Comparison of ENCODE assay signal across 26 cellular contexts in the genomic region with DNA sequence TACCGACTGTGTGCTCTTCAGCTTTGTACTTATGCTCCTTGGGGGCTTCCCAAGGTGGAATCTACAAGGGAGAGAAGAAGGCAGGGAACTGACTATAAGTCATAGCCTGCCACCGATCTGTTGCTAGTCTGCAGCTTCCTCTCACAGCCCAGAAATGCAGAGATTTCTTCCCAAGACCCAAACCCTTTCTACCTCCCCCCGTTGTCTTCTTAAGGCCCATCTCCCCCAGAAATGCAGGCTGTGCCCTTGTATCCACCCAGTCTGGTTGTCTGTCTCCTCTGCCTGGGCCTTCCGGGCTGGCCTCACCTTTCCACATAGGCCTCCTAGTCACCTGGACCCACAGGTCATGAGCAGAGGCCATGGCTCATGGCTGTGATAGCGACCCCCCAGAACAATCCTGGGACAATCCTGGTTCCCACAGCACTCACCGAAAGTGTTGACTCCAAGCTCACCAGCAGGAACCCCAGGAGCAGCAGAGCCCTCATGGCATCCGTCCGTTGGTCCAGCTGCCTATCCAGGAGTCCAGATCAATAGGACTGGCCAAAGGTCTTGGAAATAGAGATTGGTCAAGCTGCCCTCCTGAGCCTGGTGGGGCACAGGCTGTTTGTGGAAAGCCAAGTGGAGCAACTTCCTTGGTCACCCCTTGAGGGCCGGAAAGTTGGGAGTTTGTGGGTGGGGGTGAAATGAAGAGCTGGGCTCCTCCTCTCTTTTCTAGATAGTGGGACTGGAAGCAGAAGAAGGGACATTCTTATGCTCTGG. TPM values are rescaled to one million over a fixed set of nuclear protein-coding genes. Genes with fewer than 3 reads are reported as not detected.
DNase-seq lines count a peak whose midpoint lies in the region; ATAC-seq and TF ChIP-seq lines count a peak whose summit lies in the region.
"Had no signal": no experiment of that assay in that cellular context is flagged by ENCODE, and none has a peak within 500 bp of the region (broad histone marks: within the 10 kb centered on the region; RNA-seq: fewer than 3 reads in every experiment).

TSS of gene F12 (minus strand) at position 522 of the 759 bp plus-strand sequence. CDS start at position 485, 37 bp downstream.

- H3K4me1 Mint-ChIP-seq in activated naive CD8-positive, alpha-beta T cell treated with anti-CD3 and anti-CD28 coated beads, Interleukin-2, amount 10 ng/mL, durations not matched to agents 7 days and 5 days = peaks cover 40% of the 10 kb centered on the region
- peaks cover 40% of the 10 kb centered on the region for H3K4me1 Mint-ChIP-seq in activated naive CD8-positive, alpha-beta T cell treated with anti-CD3 and anti-CD28 coated beads, Interleukin-2, amount 50 U/mL, for 24 hours
- H3K4me1 Mint-ChIP-seq in stimulated activated effector memory CD8-positive, alpha-beta T cell treated with anti-CD3 and anti-CD28 coated beads, Interleukin-12 subunit alpha, Interleukin-12 subunit beta, amount 100 ng/mL, for 72 hours = peaks cover 63% of the 10 kb centered on the region

- WGBS in hepatocyte (ENCODE audit: low lambda C conversion rate, missing lambda C conversion rate) = 87% methylated on average over 9 of the region's 9 CpGs

- H3K36me3 ChIP-seq in hepatocyte (replicated peaks; ENCODE audit: insufficient read depth, low read depth) = no peaks in the 10 kb centered on the region
- H3K36me3 ChIP-seq: BLaER1, lower lobe of right lung, pancreas, SJCRH30 had no signal

- POLR2A ChIA-PET in activated naive CD8-positive, alpha-beta T cell treated with anti-CD3 and anti-CD28 coated beads, Interleukin-2, amount 10 ng/mL, durations not matched to agents 7 days and 5 days (lab: Charles Lee) = interaction anchor here (0.6 to 4.6 kb wide), 5 partner anchors 18 to 270 kb away, joined by 3 to 30 read pairs (median 3); partner anchors contain the start of genes GRK6 and PRR7

- H3K9me3 ChIP-seq in hepatocyte (ENCODE audit: low read depth) = no peaks in the 10 kb centered on the region
- H3K9me3 ChIP-seq: BLaER1, lower lobe of right lung, pancreas, SJCRH30 had no signal

- TF ChIP-seq CTCF in hepatocyte (IDR thresholded peaks at IDR 0.05; ENCODE audit: poor library complexity) (no peak), GM10266 (IDR thresholded peaks at IDR 0.05; ENCODE audit: control insufficient read depth, insufficient read depth, low read depth, missing control alignments) (no peak)

- H3K27me3 Mint-ChIP-seq in activated naive CD8-positive, alpha-beta T cell treated with anti-CD3 and anti-CD28 coated beads, Interleukin-2, amount 10 ng/mL, durations not matched to agents 7 days and 5 days = peaks cover 1% of the 10 kb centered on the region
- H3K27me3 Mint-ChIP-seq in activated naive CD8-positive, alpha-beta T cell treated with anti-CD3 and anti-CD28 coated beads, Interleukin-2, amount 50 U/mL, for 24 hours = peaks cover 6% of the 10 kb centered on the region
- H3K27me3 Mint-ChIP-seq: activated naive CD8-positive, alpha-beta T cell treated with anti-CD3 and anti-CD28 coated beads for 36 hours had no signal

- H3K9me3 Mint-ChIP-seq in activated naive CD8-positive, alpha-beta T cell treated with anti-CD3 and anti-CD28 coated beads, Interleukin-2, amount 10 ng/mL, durations not matched to agents 7 days and 5 days = no peaks in the 10 kb centered on the region
- H3K9me3 Mint-ChIP-seq in activated naive CD8-positive, alpha-beta T cell treated with anti-CD3 and anti-CD28 coated beads, Interleukin-2, amount 50 U/mL, for 24 hours = no peaks in the 10 kb centered on the region
- no peaks in the 10 kb centered on the region for H3K9me3 Mint-ChIP-seq in stimulated activated effector memory CD8-positive, alpha-beta T cell treated with anti-CD3 and anti-CD28 coated beads, Interleukin-12 subunit alpha, Interleukin-12 subunit beta, amount 100 ng/mL, for 72 hours
- H3K9me3 Mint-ChIP-seq: activated naive CD8-positive, alpha-beta T cell treated with anti-CD3 and anti-CD28 coated beads for 36 hours; nephron had no signal

- peaks cover 3% of the 10 kb centered on the region for H3K36me3 Mint-ChIP-seq in activated naive CD8-positive, alpha-beta T cell treated with anti-CD3 and anti-CD28 coated beads, Interleukin-2, amount 10 ng/mL, durations not matched to agents 7 days and 5 days
- H3K36me3 Mint-ChIP-seq in activated naive CD8-positive, alpha-beta T cell treated with anti-CD3 and anti-CD28 coated beads, Interleukin-2, amount 50 U/mL, for 24 hours (ENCODE audit: low read depth) = no peaks in the 10 kb centered on the region
- no peaks in the 10 kb centered on the region for H3K36me3 Mint-ChIP-seq in stimulated activated effector memory CD8-positive, alpha-beta T cell treated with anti-CD3 and anti-CD28 coated beads, Interleukin-12 subunit alpha, Interleukin-12 subunit beta, amount 100 ng/mL, for 72 hours
- H3K36me3 Mint-ChIP-seq: activated naive CD8-positive, alpha-beta T cell treated with anti-CD3 and anti-CD28 coated beads for 36 hours had no signal

- H3K27ac Mint-ChIP-seq in activated naive CD8-positive, alpha-beta T cell treated with anti-CD3 and anti-CD28 coated beads, Interleukin-2, amount 10 ng/mL, durations not matched to agents 7 days and 5 days = peak within 1 kb of the TSS; percentile 65
- no peak within 1 kb of the TSS for H3K27ac Mint-ChIP-seq in activated naive CD8-positive, alpha-beta T cell treated with anti-CD3 and anti-CD28 coated beads, Interleukin-2, amount 50 U/mL, for 24 hours
- H3K27ac Mint-ChIP-seq in stimulated activated effector memory CD8-positive, alpha-beta T cell treated with anti-CD3 and anti-CD28 coated beads, Interleukin-12 subunit alpha, Interleukin-12 subunit beta, amount 100 ng/mL, for 72 hours = peak within 1 kb of the TSS; percentile 51
- H3K27ac Mint-ChIP-seq: nephron had no signal

- H2AFZ ChIP-seq in hepatocyte = no peak within 1 kb of the TSS
- H2AFZ ChIP-seq: GM23248 had no signal

- H3K9me2 ChIP-seq in hepatocyte (replicated peaks; ENCODE audit: insufficient read depth) = no peaks in the 10 kb centered on the region

- peaks cover 4% of the 10 kb centered on the region for H3K4me1 ChIP-seq in hepatocyte (ENCODE audit: insufficient read depth)

- no peaks in the 10 kb centered on the region for H3K27me3 ChIP-seq in hepatocyte
- H3K27me3 ChIP-seq: BLaER1, pancreas, SJCRH30 had no signal

- no peaks in the 10 kb centered on the region for H4K20me1 ChIP-seq in hepatocyte (ENCODE audit: insufficient read depth, poor library complexity, severe bottlenecking)
- H4K20me1 ChIP-seq: BLaER1 had no signal

- H3K79me2 ChIP-seq in hepatocyte = no peaks in the 10 kb centered on the region

- no peak for DNase-seq in activated naive CD8-positive, alpha-beta T cell treated with anti-CD3 and anti-CD28 coated beads, Interleukin-2, amount 10 ng/mL, durations not matched to agents 7 days and 5 days
- DNase-seq in activated naive CD8-positive, alpha-beta T cell treated with anti-CD3 and anti-CD28 coated beads, Interleukin-2, amount 50 U/mL, for 24 hours = no peak
- no peak for DNase-seq in NCI-H460 (ENCODE audit: extremely low read depth, low read depth)
- no peak for DNase-seq in hepatocyte (ENCODE audit: low spot score)
- no peak for DNase-seq in stimulated activated effector memory CD8-positive, alpha-beta T cell treated with anti-CD3 and anti-CD28 coated beads, Interleukin-12 subunit alpha, Interleukin-12 subunit beta, amount 100 ng/mL, for 72 hours (ENCODE audit: low spot score in 2 of 2)
- no peak for DNase-seq in GM10266 (ENCODE audit: extremely low spot score)
- DNase-seq in NCI-H1048 (lab: John Stamatoyannopoulos, UW) = no peak
- DNase-seq: ACHN; activated CD4-positive, CD25-positive, alpha-beta regulatory T cell; activated effector memory CD4-positive, alpha-beta T cell treated with anti-CD3 and anti-CD28 coated beads, Interleukin-2, amount 50 U/mL, for 16 hours; activated naive CD8-positive, alpha-beta T cell treated with anti-CD3 and anti-CD28 coated beads for 36 hours; central memory CD4-positive, alpha-beta T cell; GM23248; kidney; lower lobe of right lung; NCI-H1694; NCI-H2171 treated with DMSO at 0.1 percent for 48 hours; NCI-H526 treated with DMSO at 0.1 percent for 48 hours; pancreas; SJCRH30; stimulated activated CD4-positive, alpha-beta T cell treated with anti-CD3 and anti-CD28 coated beads, Interleukin-2, amount 100 ng/mL, for 48 hours; trophoblast cell had no signal

- ATAC-seq in activated naive CD8-positive, alpha-beta T cell treated with anti-CD3 and anti-CD28 coated beads, Interleukin-2, amount 10 ng/mL, durations not matched to agents 7 days and 5 days (ENCODE audit: low read depth) = no peak
- no peak for ATAC-seq in activated naive CD8-positive, alpha-beta T cell treated with anti-CD3 and anti-CD28 coated beads, Interleukin-2, amount 50 U/mL, for 24 hours
- ATAC-seq in stimulated activated effector memory CD8-positive, alpha-beta T cell treated with anti-CD3 and anti-CD28 coated beads, Interleukin-12 subunit alpha, Interleukin-12 subunit beta, amount 100 ng/mL, for 72 hours = no peak
- no peak for ATAC-seq in HG03108 (IDR thresholded peaks at IDR 0.05; ENCODE audit: unreplicated experiment)
- ATAC-seq: GM12878, lower lobe of right lung, pancreas had no signal

- no peak within 1 kb of the TSS for H3K27ac ChIP-seq in hepatocyte
- H3K27ac ChIP-seq: BLaER1, GM23248, lower lobe of right lung, pancreas, SJCRH30 had no signal

- no peak within 1 kb of the TSS for H3K4me3 ChIP-seq in hepatocyte
- H3K4me3 ChIP-seq: BLaER1, GM12878, GM23248, lower lobe of right lung, pancreas, SJCRH30 had no signal

- no peak within 1 kb of the TSS for H3K4me2 ChIP-seq in hepatocyte
- H3K4me2 ChIP-seq: BLaER1 had no signal

- H3K4me3 Mint-ChIP-seq in activated naive CD8-positive, alpha-beta T cell treated with anti-CD3 and anti-CD28 coated beads, Interleukin-2, amount 10 ng/mL, durations not matched to agents 7 days and 5 days = peak within 1 kb of the TSS; percentile 2
- H3K4me3 Mint-ChIP-seq in activated naive CD8-positive, alpha-beta T cell treated with anti-CD3 and anti-CD28 coated beads, Interleukin-2, amount 50 U/mL, for 24 hours = no peak within 1 kb of the TSS
- H3K4me3 Mint-ChIP-seq in stimulated activated effector memory CD8-positive, alpha-beta T cell treated with anti-CD3 and anti-CD28 coated beads, Interleukin-12 subunit alpha, Interleukin-12 subunit beta, amount 100 ng/mL, for 72 hours = no peak within 1 kb of the TSS
- H3K4me3 Mint-ChIP-seq: activated naive CD8-positive, alpha-beta T cell treated with anti-CD3 and anti-CD28 coated beads for 36 hours; nephron had no signal

RNA-seq across cellular contexts. Expression of gene F12, which starts in this region (rescaled TPM):
- 1 to 10 TPM; 2.2 to 2.8 TPM for total RNA-seq in activated naive CD8-positive, alpha-beta T cell treated with anti-CD3 and anti-CD28 coated beads, Interleukin-2, amount 10 ng/mL, durations not matched to agents 7 days and 5 days
- total RNA-seq in NCI-H460 (2014; rRNA removed; shearing (Covaris generic)) = 10.9 and 12.8 TPM in 2 replicates
- polyA plus RNA-seq in NCI-H460 (2014; cell fraction: nucleus; rRNA removed) = 21.8 and 35.3 TPM in 2 replicates
- total RNA-seq in hepatocyte = 16.5 and 18.2 TPM in 2 replicates
- 46.6 and 49.8 TPM in 2 replicates for polyA plus RNA-seq in hepatocyte
